9 cellular contexts compared by ENCODE assay signal in the genomic region with DNA sequence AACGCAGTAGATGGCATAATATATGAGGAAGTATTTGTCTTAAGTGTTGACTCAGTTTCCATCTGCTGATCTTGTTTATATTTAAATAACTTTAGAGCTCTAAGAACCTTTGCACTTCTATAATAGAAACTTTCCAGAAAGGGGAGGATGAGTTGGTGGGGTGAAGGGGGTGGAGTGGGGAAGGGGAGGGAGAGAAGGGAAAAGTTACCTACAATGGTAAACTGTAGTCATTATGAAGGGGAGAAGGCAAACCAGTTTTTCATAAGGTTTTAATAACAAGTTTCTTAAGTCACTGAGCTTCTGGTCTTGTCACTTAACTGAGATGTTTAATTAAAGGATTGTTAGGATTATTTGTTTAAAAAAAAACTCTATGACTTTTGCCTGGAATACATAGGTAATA. TPM values are rescaled to one million over a fixed set of nuclear protein-coding genes. Genes with fewer than 3 reads are reported as not detected.
DNase-seq lines count a peak whose midpoint lies in the region; ATAC-seq and TF ChIP-seq lines count a peak whose summit lies in the region.
"Had no signal": no experiment of that assay in that cellular context is flagged by ENCODE, and none has a peak within 500 bp of the region (broad histone marks: within the 10 kb centered on the region; RNA-seq: fewer than 3 reads in every experiment).

No MANE protein-coding gene starts in this region.

- H3K27ac ChIP-seq in PC-3 (ENCODE audit: low read length) (peak overlapping the region; percentile 43; the same call in 1 of the 2 replicates), fibroblast of lung (ENCODE audit: insufficient read depth, low read length) (peak overlapping the region; percentile 67)

- POLR2A ChIA-PET in PC-3 (lab: Charles Lee; ENCODE audit: unreplicated experiment): no interaction called here

- peak overlapping the region; percentile 66 for H3K4me3 ChIP-seq in PC-3 (ENCODE audit: low read length)
- H3K4me3 ChIP-seq in fibroblast of lung (replicated peaks in 1 of 4; ENCODE audit: control extremely low read depth in 1 of 4, insufficient read depth in 1 of 4, low read depth in 3 of 4, low read length in 4 of 4): peak overlapping the region; percentile 38 to 81 (median 66)
- peak overlapping the region; percentile 42 for H3K4me3 ChIP-seq in skeletal muscle cell (ENCODE audit: low read depth, low read length)

- CTCF ChIA-PET in PC-3 (lab: Charles Lee): interaction anchor here (1.0 to 1.1 kb wide), 2 partner anchors 23 to 30 kb away, joined by 3 read pairs; no protein-coding TSS in a partner anchor

- H3K9me3 ChIP-seq in PC-3 (ENCODE audit: low read length) (no peaks in the 10 kb centered on the region), fibroblast of lung (ENCODE audit: control insufficient read depth, insufficient read depth, low read depth, low read length) (no peaks in the 10 kb centered on the region)

- peak overlapping the region; percentile 84 for H3K4me2 ChIP-seq in PC-3 (ENCODE audit: low read length)
- H3K4me2 ChIP-seq in fibroblast of lung (ENCODE audit: extremely low read depth, insufficient read depth, low read length): peak overlapping the region; percentile 67

- H2AFZ ChIP-seq in PC-3 (ENCODE audit: low read length): peak overlapping the region; percentile 75
- H2AFZ ChIP-seq in fibroblast of lung (ENCODE audit: low read length): peak overlapping the region; percentile 68

- BruUV-seq in PC-3 (replicated peaks; lab: Mats Ljungman, UMichigan): no TSS peak

- no peak for TF ChIP-seq CTCF in PC-3 (conservative IDR thresholded peaks at IDR 0.05; ENCODE audit: low read depth, low read length)
- no peak for TF ChIP-seq CTCF in fibroblast of lung (conservative IDR thresholded peaks at IDR 0.05 in 1 of 2, IDR thresholded peaks at IDR 0.05 in 1 of 2; ENCODE audit: low read depth in 1 of 2, low read length in 2 of 2)

- H3K27me3 ChIP-seq in PC-3 (ENCODE audit: low read length): no peaks in the 10 kb centered on the region
- no peaks in the 10 kb centered on the region for H3K27me3 ChIP-seq in fibroblast of lung (ENCODE audit: control insufficient read depth, insufficient read depth, low read length)

- no peaks in the 10 kb centered on the region for H3K79me2 ChIP-seq in PC-3 (ENCODE audit: low read length)
- H3K79me2 ChIP-seq in fibroblast of lung (ENCODE audit: control insufficient read depth, insufficient read depth, low read length): no peaks in the 10 kb centered on the region

- ATAC-seq in GM19043 (IDR thresholded peaks at IDR 0.05; ENCODE audit: low read depth, unreplicated experiment): peak; percentile 15
- peak; percentile 27 for ATAC-seq in PC-3

- H3K9ac ChIP-seq in PC-3 (ENCODE audit: low read length): peak overlapping the region; percentile 50
- H3K9ac ChIP-seq in fibroblast of lung (ENCODE audit: insufficient read depth, low read length): peak overlapping the region; percentile 43

- peaks cover 4% of the 10 kb centered on the region for H3K4me1 ChIP-seq in PC-3 (ENCODE audit: insufficient read depth, low read length)
- peaks cover 2% of the 10 kb centered on the region for H3K4me1 ChIP-seq in fibroblast of lung (ENCODE audit: control insufficient read depth, extremely low read depth, insufficient read depth, low read length)

- no peaks in the 10 kb centered on the region for H3F3A ChIP-seq in PC-3 (ENCODE audit: low read length, unreplicated experiment)

- H4K20me1 ChIP-seq in PC-3 (ENCODE audit: low read length): no peaks in the 10 kb centered on the region
- no peaks in the 10 kb centered on the region for H4K20me1 ChIP-seq in fibroblast of lung (ENCODE audit: control insufficient read depth, extremely low read depth, insufficient read depth, low read length)

- intact Hi-C loops in PC-3 (cut with micrococcal nuclease): no loop called here
- intact Hi-C loops in posterior vena cava (cut with DNase I): no loop called here

- no peak for DNase-seq in PC-3
- DNase-seq in fibroblast of lung (ENCODE audit: low read depth in 2 of 2): peak in 1 of 2 donors; percentile 3
- no peak for DNase-seq in skeletal muscle cell (ENCODE audit: low read depth)
- no peak for DNase-seq in dedifferentiated amniotic fluid mesenchymal stem cell (ENCODE audit: extremely low spot score)
- no peak for DNase-seq in posterior vena cava (ENCODE audit: low spot score)
- no peak for DNase-seq in NCI-H1105 (lab: John Stamatoyannopoulos, UW)
- DNase-seq in UCSD-AML1 (lab: John Stamatoyannopoulos, UW; ENCODE audit: unreplicated experiment): no peak
- DNase-seq: cerebellar nuclear complex had no signal

- H3K36me3 ChIP-seq in PC-3 (ENCODE audit: low read depth, low read length) (no peaks in the 10 kb centered on the region), fibroblast of lung (ENCODE audit: control insufficient read depth, insufficient read depth, low read length) (no peaks in the 10 kb centered on the region)

- no peaks in the 10 kb centered on the region for H3K9me2 ChIP-seq in PC-3 (replicated peaks; ENCODE audit: low read length)

RNA-seq across cellular contexts. Expression of gene ALPK1, which starts 0.3 kb away (rescaled TPM):
- 4.2 and 4.3 TPM in 2 replicates for total RNA-seq in PC-3 (2014; rRNA removed)
- 30.8 and 50.2 TPM in 2 replicates for total RNA-seq in fibroblast of lung
- 6.2 and 9.3 TPM in 2 replicates for polyA plus RNA-seq in fibroblast of lung
- 4.3 and 7.2 TPM in 2 replicates for polyA plus RNA-seq in fibroblast of lung (2012)
- polyA minus RNA-seq in fibroblast of lung (ENCODE audit: low replicate concordance): 2.9 and 3.9 TPM in 2 replicates
- total RNA-seq in posterior vena cava: 10 to 100 TPM; 22.8 to 24.4 TPM

RNA-seq across cellular contexts. Expression of gene TIFA, which starts 11.8 kb away (rescaled TPM):
- total RNA-seq in PC-3 (2014; rRNA removed) (9.4 and 12.5 TPM in 2 replicates), fibroblast of lung (3.9 and 4.6 TPM in 2 replicates), posterior vena cava (1 to 10 TPM; 4.4 to 6.1 TPM)
- 4.2 and 5.0 TPM in 2 replicates for polyA plus RNA-seq in fibroblast of lung
- polyA plus RNA-seq in fibroblast of lung (2012): 4.0 and 4.4 TPM in 2 replicates
- 0.22 TPM in 1 of 2 replicates, not detected in the other for polyA minus RNA-seq in fibroblast of lung (ENCODE audit: low replicate concordance)
